In genomic region chr10:5284311-5285057, GRCh38 we compare ENCODE assay signal across 8 cellular contexts.
DNase-seq lines count a peak whose midpoint lies in the region; ATAC-seq, FAIRE-seq and TF ChIP-seq lines count a peak whose summit lies in the region.

No MANE protein-coding gene starts in this region.

- H3K4me1 ChIP-seq in CD4-positive, CD25-positive, alpha-beta regulatory T cell (ENCODE audit: control insufficient read depth, insufficient read depth, low read length, poor library complexity, severe bottlenecking): peaks cover 19% of the 10 kb centered on the region
- peaks cover 14% of the 10 kb centered on the region for H3K4me1 ChIP-seq in endothelial cell of umbilical vein (ENCODE audit: control insufficient read depth, extremely low read depth, insufficient read depth, low read length)

- dilution Hi-C loops in endothelial cell of umbilical vein (cut with MboI; ENCODE audit: extremely low pct_ligation_motif_present, low sequenced_read_pairs): no loop called here

- no peak overlapping the region for H3K27ac ChIP-seq in CD4-positive, CD25-positive, alpha-beta regulatory T cell (ENCODE audit: insufficient read depth, low read length, poor library complexity, severe bottlenecking)
- peak overlapping the region; percentile 71 for H3K27ac ChIP-seq in endothelial cell of umbilical vein (ENCODE audit: insufficient read depth, low read depth, low read length)

- peaks cover 18% of the 10 kb centered on the region for H3K36me3 Mint-ChIP-seq in CD4-positive, CD25-positive, alpha-beta regulatory T cell

- H3K4me1 Mint-ChIP-seq in CD4-positive, CD25-positive, alpha-beta regulatory T cell: peaks cover 9 to 25% (median 13%) of the 10 kb centered on the region in 4 donors

- H3K9me3 ChIP-seq in CD4-positive, CD25-positive, alpha-beta regulatory T cell (ENCODE audit: control insufficient read depth in 2 of 2, low read length in 2 of 2): no peaks in the 10 kb centered on the region
- H3K9me3 ChIP-seq in endothelial cell of umbilical vein (replicated peaks; ENCODE audit: control insufficient read depth, insufficient read depth, low read length): no peaks in the 10 kb centered on the region

- peak overlapping the region in 2 of 3 donors; percentile 53 to 58 for H3K27ac Mint-ChIP-seq in CD4-positive, CD25-positive, alpha-beta regulatory T cell

- CTCF ChIA-PET in endothelial cell of umbilical vein (lab: Charles Lee): interaction anchor here (0.8 to 1.8 kb wide), 5 partner anchors 9 to 470 kb away, joined by 3 to 21 read pairs (median 6); no protein-coding TSS in a partner anchor

- POLR2A ChIA-PET in endothelial cell of umbilical vein (lab: Charles Lee): no interaction called here

- no peak for TF ChIP-seq POLR2A in endothelial cell of umbilical vein (IDR thresholded peaks at IDR 0.05; ENCODE audit: low read depth, low read length)

- no peaks in the 10 kb centered on the region for H3K79me2 ChIP-seq in endothelial cell of umbilical vein (ENCODE audit: control insufficient read depth, insufficient read depth, low read length)

- H3K9me1 ChIP-seq in endothelial cell of umbilical vein (replicated peaks; ENCODE audit: control insufficient read depth, extremely low read depth, insufficient read depth, low read length): no peaks in the 10 kb centered on the region

- H2AFZ ChIP-seq in endothelial cell of umbilical vein (ENCODE audit: low read depth, low read length): peak overlapping the region; percentile 74

- FAIRE-seq in endothelial cell of umbilical vein (lab: Jason Lieb, UNC): no peak
- no peak for FAIRE-seq in urothelium cell line (lab: Jason Lieb, UNC)

- peaks cover 0 to 3% (median 0%) of the 10 kb centered on the region in 7 donors for H3K9me3 Mint-ChIP-seq in CD4-positive, CD25-positive, alpha-beta regulatory T cell

- no peaks in the 10 kb centered on the region for H3K27me3 ChIP-seq in CD4-positive, CD25-positive, alpha-beta regulatory T cell (ENCODE audit: control insufficient read depth, insufficient read depth, low read length)
- H3K27me3 ChIP-seq in endothelial cell of umbilical vein (ENCODE audit: control insufficient read depth in 2 of 2, insufficient read depth in 2 of 2, low read length in 2 of 2): no peaks in the 10 kb centered on the region

- H4K20me1 ChIP-seq in endothelial cell of umbilical vein (replicated peaks; ENCODE audit: control insufficient read depth, extremely low read depth, insufficient read depth, low read length): no peaks in the 10 kb centered on the region

- peak in 1 of 2 donors; percentile 80 for ATAC-seq in CD4-positive, CD25-positive, alpha-beta regulatory T cell (ENCODE audit: low read depth in 2 of 2)
- ATAC-seq in GM21367 (IDR thresholded peaks at IDR 0.05; ENCODE audit: unreplicated experiment): peak; percentile 64

- H3K27me3 Mint-ChIP-seq in CD4-positive, CD25-positive, alpha-beta regulatory T cell: peaks cover 12% of the 10 kb centered on the region

- peak overlapping the region; percentile 33 for H3K4me3 ChIP-seq in CD4-positive, CD25-positive, alpha-beta regulatory T cell (ENCODE audit: low read depth, low read length)
- H3K4me3 ChIP-seq in endothelial cell of umbilical vein (replicated peaks in 1 of 3; ENCODE audit: insufficient read depth in 1 of 3, low read depth in 1 of 3, low read length in 3 of 3): no peak overlapping the region

- no peak overlapping the region for H3K4me2 ChIP-seq in endothelial cell of umbilical vein (ENCODE audit: insufficient read depth, low read length)

- BruUV-seq in endothelial cell of umbilical vein (replicated peaks; lab: Mats Ljungman, UMichigan): TSS peak; percentile 95

- H3K4me3 Mint-ChIP-seq in CD4-positive, CD25-positive, alpha-beta regulatory T cell: peak overlapping the region in 1 of 4 donors; percentile 14

- DNase-seq in CD4-positive, CD25-positive, alpha-beta regulatory T cell: peak in 1 of 3 donors; percentile 89
- peak; percentile 92 for DNase-seq in NOMO-1 treated with DMSO at 0.1 percent for 48 hours (lab: John Stamatoyannopoulos, UW; ENCODE audit: unreplicated experiment)
- peak; percentile 41 for DNase-seq in endothelial cell of umbilical vein (ENCODE audit: low read depth, low spot score)
- peak; percentile 37 for DNase-seq in urothelium cell line (ENCODE audit: low spot score)
- no peak for DNase-seq in DMS79 treated with DMSO at 0.1 percent for 48 hours (lab: John Stamatoyannopoulos, UW)
- DNase-seq in NCI-H2171 (lab: John Stamatoyannopoulos, UW): no peak
- DNase-seq in NCI-H1417 treated with DMSO at 0.1 percent for 48 hours (lab: John Stamatoyannopoulos, UW): no peak

- intact Hi-C loops in endothelial cell of umbilical vein (cut with micrococcal nuclease): loop anchor here (5.0 kb wide), 1 partner anchor 192 kb away; the partner anchor contains the start of gene AKR1C3

- H3K9ac ChIP-seq in endothelial cell of umbilical vein (replicated peaks; ENCODE audit: extremely low read depth, insufficient read depth, low read length): peak overlapping the region; percentile 32

- H3K36me3 ChIP-seq in CD4-positive, CD25-positive, alpha-beta regulatory T cell (ENCODE audit: control insufficient read depth, insufficient read depth, low read length): no peaks in the 10 kb centered on the region
- H3K36me3 ChIP-seq in endothelial cell of umbilical vein (ENCODE audit: control insufficient read depth in 2 of 2, extremely low read depth in 1 of 2, insufficient read depth in 2 of 2, low read length in 2 of 2): no peaks in the 10 kb centered on the region

- no peak for TF ChIP-seq CTCF in endothelial cell of umbilical vein (IDR thresholded peaks at IDR 0.05; ENCODE audit: extremely low read depth in 1 of 2, insufficient read depth in 1 of 2, low read depth in 1 of 2, low read length in 2 of 2)

TF ChIP-seq in endothelial cell of umbilical vein, 7 proteins besides CTCF, POLR2A, EP300 and RAD21:
- TF ChIP-seq JUN (IDR thresholded peaks at IDR 0.05; ENCODE audit: borderline replicate concordance, insufficient read depth, insufficient read length, low read depth) (peak; percentile 29), POLR2AphosphoS5 (IDR thresholded peaks at IDR 0.05; ENCODE audit: insufficient read depth, low read depth, low read length) (no peak), MAX (IDR thresholded peaks at IDR 0.05; ENCODE audit: insufficient read depth, insufficient read length) (no peak), MYC (IDR thresholded peaks at IDR 0.05; ENCODE audit: low read depth, low read length) (no peak), FOS (IDR thresholded peaks at IDR 0.05; ENCODE audit: borderline replicate concordance, insufficient read depth, low read length) (no peak), EZH2 (IDR thresholded peaks at IDR 0.05; ENCODE audit: borderline replicate concordance, low read depth, low read length, severe bottlenecking) (no peak), GATA2 (IDR thresholded peaks at IDR 0.05; ENCODE audit: insufficient read depth, insufficient read length, low read depth, low read length) (no peak)

Comparison
In these comparisons a context has a peak if more than half of its experiments do, and no peak if none do; other contexts are left out.
1. DNase-seq: peak in NOMO-1 treated with DMSO at 0.1 percent for 48 hours (single experiment), endothelial cell of umbilical vein (single experiment) and urothelium cell line (single experiment); none in DMS79 treated with DMSO at 0.1 percent for 48 hours (single experiment), NCI-H2171 (single experiment) and NCI-H1417 treated with DMSO at 0.1 percent for 48 hours (single experiment).